ENCODE assay signal across 8 cellular contexts in genomic region chr10:30359373-30360206, GRCh38. TPM values are rescaled to one million over a fixed set of nuclear protein-coding genes. Genes with fewer than 3 reads are reported as not detected.
A peak's percentile ranks its signal among the peaks of the same experiment; 100 is the strongest.
DNase-seq lines count a peak whose midpoint lies in the region; ATAC-seq and TF ChIP-seq lines count a peak whose summit lies in the region.

No MANE protein-coding gene starts in this region.

- ATAC-seq in GM18505 (IDR thresholded peaks at IDR 0.05; ENCODE audit: unreplicated experiment) (peak; percentile 81), HG03039 (IDR thresholded peaks at IDR 0.05; ENCODE audit: unreplicated experiment) (peak; percentile 83)
- peak; percentile 77 to 81 for ATAC-seq in naive thymus-derived CD8-positive, alpha-beta T cell

- no peaks in the 10 kb centered on the region for H3K36me3 Mint-ChIP-seq in naive thymus-derived CD8-positive, alpha-beta T cell

- H3K4me1 ChIP-seq in NT2/D1 (ENCODE audit: insufficient read depth, insufficient read length) (no peaks in the 10 kb centered on the region), esophagus squamous epithelium (peaks cover 0 to 6% (median 0%) of the 10 kb centered on the region in 3 donors), suprapubic skin (peaks cover 3% of the 10 kb centered on the region)

- H3K4me3 ChIP-seq in AG04450 (ENCODE audit: low read depth, low read length) (no peak overlapping the region), NT2/D1 (ENCODE audit: insufficient read length, low read depth) (no peak overlapping the region), esophagus squamous epithelium (no peak overlapping the region), suprapubic skin (no peak overlapping the region)

- TF ChIP-seq POLR2A in GM18505 (IDR thresholded peaks at IDR 0.05; ENCODE audit: borderline replicate concordance, extremely low read depth, insufficient read depth, insufficient read length) (no peak), esophagus squamous epithelium (IDR thresholded peaks at IDR 0.05) (no peak), suprapubic skin (IDR thresholded peaks at IDR 0.05) (no peak)

- H3K27me3 ChIP-seq in AG04450 (ENCODE audit: control insufficient read depth, insufficient read depth, low read length): peaks cover 28% of the 10 kb centered on the region
- no peaks in the 10 kb centered on the region for H3K27me3 ChIP-seq in NT2/D1 (ENCODE audit: insufficient read depth, insufficient read length)
- H3K27me3 ChIP-seq in esophagus squamous epithelium: no peaks in the 10 kb centered on the region
- peaks cover 5% of the 10 kb centered on the region for H3K27me3 ChIP-seq in suprapubic skin

- WGBS in esophagus squamous epithelium, 2 donors: 63 to 76% methylated on average over 4 to 5 of the region's 8 CpGs
- 56% methylated on average over 2 of the region's 8 CpGs for WGBS in suprapubic skin

- TF ChIP-seq CTCF in AG04450 (IDR thresholded peaks at IDR 0.05; ENCODE audit: low read depth, low read length) (peak; percentile 89), esophagus squamous epithelium (IDR thresholded peaks at IDR 0.05) (peak; percentile 30 to 73 (median 58)), suprapubic skin (IDR thresholded peaks at IDR 0.05) (peak; percentile 13 to 67)

- POLR2A ChIA-PET in AG04450 (lab: Yijun Ruan, JAX): interaction anchor here (0.6 kb wide), 1 partner anchor 10 kb away, joined by 4 read pairs; the partner anchor contains the start of gene MTPAP
- POLR2A ChIA-PET in naive thymus-derived CD8-positive, alpha-beta T cell (lab: Charles Lee): interaction anchor here (1.0 kb wide), 1 partner anchor 10 kb away, joined by 5 read pairs; the partner anchor contains the start of gene MTPAP

- H3K27ac ChIP-seq in AG04450 (ENCODE audit: low read depth, low read length): no peak overlapping the region
- H3K27ac ChIP-seq in esophagus squamous epithelium: no peak overlapping the region
- no peak overlapping the region for H3K27ac ChIP-seq in suprapubic skin

- H3K4me1 Mint-ChIP-seq in naive thymus-derived CD8-positive, alpha-beta T cell: peaks cover 0 to 6% (median 5%) of the 10 kb centered on the region in 4 donors

- H3K9me3 Mint-ChIP-seq in naive thymus-derived CD8-positive, alpha-beta T cell: no peaks in the 10 kb centered on the region

- H3K4me3 Mint-ChIP-seq in naive thymus-derived CD8-positive, alpha-beta T cell: no peak overlapping the region

- DNase-seq in AG04450 (ENCODE audit: low read depth, low spot score): no peak
- DNase-seq in NT2/D1 (ENCODE audit: low read depth, low spot score): peak; percentile 61
- DNase-seq in activated CD8-positive, alpha-beta memory T cell treated with anti-CD3 and anti-CD28 coated beads, Interleukin-2, amount 50 U/mL, for 4 hours: peak; percentile 63
- DNase-seq in esophagus squamous epithelium (lab: John Stamatoyannopoulos, UW): no peak
- peak; percentile 21 to 75 (median 48) for DNase-seq in naive thymus-derived CD8-positive, alpha-beta T cell
- DNase-seq in suprapubic skin (ENCODE audit: low spot score in 2 of 2): no peak

- CTCF ChIA-PET in AG04450 (lab: Charles Lee): interaction anchor here (0.6 to 4.3 kb wide), 18 partner anchors 8 to 704 kb away, joined by 3 to 24 read pairs (median 4); no protein-coding TSS in a partner anchor

- intact Hi-C loops in esophagus squamous epithelium (cut with DNase I): no loop called here

- H3K9me3 ChIP-seq in AG04450 (ENCODE audit: control insufficient read depth, insufficient read depth, low read length) (no peaks in the 10 kb centered on the region), NT2/D1 (ENCODE audit: insufficient read depth, low read length) (no peaks in the 10 kb centered on the region), esophagus squamous epithelium (no peaks in the 10 kb centered on the region), suprapubic skin (no peaks in the 10 kb centered on the region)

- no peak for TF ChIP-seq EP300 in suprapubic skin (IDR thresholded peaks at IDR 0.05)

- no peaks in the 10 kb centered on the region for H3K36me3 ChIP-seq in NT2/D1 (ENCODE audit: insufficient read depth, insufficient read length, low read length)
- H3K36me3 ChIP-seq in esophagus squamous epithelium: no peaks in the 10 kb centered on the region
- H3K36me3 ChIP-seq in suprapubic skin: no peaks in the 10 kb centered on the region

- H3K27me3 Mint-ChIP-seq in naive thymus-derived CD8-positive, alpha-beta T cell: peaks cover 0 to 19% (median 11%) of the 10 kb centered on the region in 5 donors

- H3K27ac Mint-ChIP-seq in naive thymus-derived CD8-positive, alpha-beta T cell: no peak overlapping the region

- H3K9ac ChIP-seq in NT2/D1 (ENCODE audit: insufficient read length, low read depth): no peak overlapping the region

RNA-seq across cellular contexts. Expression of gene MTPAP, which starts 10.5 kb away (rescaled TPM):
- 8.5 and 10.7 TPM in 2 replicates for polyA plus RNA-seq in AG04450 (2011; rRNA removed)
- polyA minus RNA-seq in AG04450 (2011; rRNA and poly(A)+ RNA removed): 6.4 and 9.9 TPM in 2 replicates
- total RNA-seq in esophagus squamous epithelium (10 to 100 TPM; 10.5 to 25.7 (median 12.3) TPM), suprapubic skin (10 to 100 TPM; 17.7 to 25.7 (median 18.2) TPM)
- 10 to 100 TPM; 23.1 to 27.8 TPM for total RNA-seq in naive thymus-derived CD8-positive, alpha-beta T cell
- polyA plus RNA-seq in naive thymus-derived CD8-positive, alpha-beta T cell: 1 to 10 TPM; 4.7 to 8.2 (median 5.3) TPM

Comparison
In these comparisons a context has a peak if more than half of its experiments do, and no peak if none do; other contexts are left out.
1. DNase-seq: peak in NT2/D1 (single experiment), activated CD8-positive, alpha-beta memory T cell treated with anti-CD3 and anti-CD28 coated beads, Interleukin-2, amount 50 U/mL, for 4 hours (single experiment) and naive thymus-derived CD8-positive, alpha-beta T cell (10 of 10); none in AG04450 (single experiment), esophagus squamous epithelium (single experiment) and suprapubic skin (0 of 2).
2. Peak in every context shown above with its lines, with median percentiles within 50 percentile points of each other: CTCF ChIP-seq and ATAC-seq.